ENCODE assay signal across 1 cellular context in genomic region chr7:97971120-97971989, GRCh38.
TF ChIP-seq lines count a peak whose summit lies in the region.

No MANE protein-coding gene starts in this region.

TF ChIP-seq in GM23338, 12 proteins besides CTCF, POLR2A, EP300 and RAD21 (continued from another document):
- TF ChIP-seq ZNF462 (CRISPR knock-in tag; IDR thresholded peaks at IDR 0.05), result no peak
- no peak for TF ChIP-seq ETS1 (IDR thresholded peaks at IDR 0.05)
- TF ChIP-seq EZH2 (IDR thresholded peaks at IDR 0.05; ENCODE audit: low read depth, unreplicated experiment), result no peak
